Comparison of ENCODE assay signal across 16 cellular contexts in the genomic region with DNA sequence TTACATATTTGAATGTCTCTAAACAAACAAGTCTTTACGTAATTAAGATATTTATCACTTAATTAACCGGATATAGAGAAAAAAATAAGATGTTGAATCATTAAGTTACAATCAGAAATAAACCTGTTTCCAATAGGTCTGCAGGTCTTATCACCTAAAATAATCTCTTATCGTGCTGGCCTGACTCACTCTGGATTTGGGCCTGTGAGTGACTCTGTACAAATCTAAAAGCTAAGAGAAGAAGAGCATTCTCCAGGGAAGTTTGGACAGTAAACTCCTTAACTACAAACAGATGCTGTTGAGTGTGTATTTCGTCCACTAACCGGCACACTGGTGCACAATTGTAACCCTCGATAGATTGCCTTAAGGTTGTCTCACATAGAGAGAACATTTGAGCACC. TPM values are rescaled to one million over a fixed set of nuclear protein-coding genes. Genes with fewer than 3 reads are reported as not detected.
A peak's percentile ranks its signal among the peaks of the same experiment; 100 is the strongest.
DNase-seq lines count a peak whose midpoint lies in the region; TF ChIP-seq lines count a peak whose summit lies in the region.
"Had no signal": no experiment of that assay in that cellular context is flagged by ENCODE, and none has a peak within 500 bp of the region (broad histone marks: within the 10 kb centered on the region; RNA-seq: fewer than 3 reads in every experiment).

No MANE protein-coding gene starts in this region.

- no peak for TF ChIP-seq CTCF in AG09309 (IDR thresholded peaks at IDR 0.05; ENCODE audit: control insufficient read depth, insufficient read depth, low read depth, low read length, missing control alignments)
- TF ChIP-seq CTCF in adrenal gland (IDR thresholded peaks at IDR 0.05) = no peak
- TF ChIP-seq CTCF in osteoblast (IDR thresholded peaks at IDR 0.05; ENCODE audit: extremely low read depth, low read depth, low read length) = no peak

- H2AFZ ChIP-seq in osteoblast (ENCODE audit: low read length) = no peak overlapping the region

- no peak for TF ChIP-seq POLR2A in adrenal gland (IDR thresholded peaks at IDR 0.05)

- DNase-seq in AG09309 (ENCODE audit: low read depth) (peak; percentile 18), GM04503 (ENCODE audit: low read depth) (peak; percentile 37), adrenal gland (peak in 6 of 7 donors; percentile 32 to 65 (median 56)), iris pigment epithelial cell (ENCODE audit: low read depth) (peak; percentile 12), osteoblast (ENCODE audit: insufficient read length, low spot score, missing footprints) (no peak), activated gamma-delta T cell (lab: John Stamatoyannopoulos, UW) (no peak), NCI-H345 (lab: John Stamatoyannopoulos, UW) (no peak)
- DNase-seq: CD4-positive, alpha-beta memory T cell; DMS79; GOT3; NCI-H146; NCI-H2081 treated with DMSO at 0.1 percent for 48 hours; NCI-H524 had no signal

- intact Hi-C loops in adrenal gland (cut with DNase I) = no loop called here

- H3K27me3 ChIP-seq in adrenal gland (no peaks in the 10 kb centered on the region), osteoblast (ENCODE audit: insufficient read depth, low read length) (no peaks in the 10 kb centered on the region)

- H3K4me2 ChIP-seq in osteoblast (ENCODE audit: insufficient read depth, low read length) = no peak overlapping the region
- H3K4me2 ChIP-seq: A549, KMS-11 had no signal

- H3K9me3 ChIP-seq in adrenal gland (replicated peaks in 1 of 3) (no peaks in the 10 kb centered on the region), osteoblast (ENCODE audit: low read depth, low read length) (no peaks in the 10 kb centered on the region)
- H3K9me3 ChIP-seq: A549 had no signal

- H4K20me1 ChIP-seq in osteoblast (ENCODE audit: insufficient read depth, low read length) = no peaks in the 10 kb centered on the region

- H3K27ac ChIP-seq in adrenal gland (peak overlapping the region in 3 of 5 donors; percentile 8 to 67 (median 40)), osteoblast (ENCODE audit: low read depth, low read length) (no peak overlapping the region)
- H3K27ac ChIP-seq: A549, KMS-11 had no signal

- 25 to 47% (median 39%) methylated on average over 6 of the region's 6 CpGs for WGBS in adrenal gland, 4 donors

- H3K79me2 ChIP-seq in osteoblast (ENCODE audit: insufficient read depth, low read length) = no peaks in the 10 kb centered on the region

- H3K4me3 ChIP-seq in AG09309 (ENCODE audit: control insufficient read depth, low read depth, low read length) = no peak overlapping the region
- H3K4me3 ChIP-seq in adrenal gland = no peak overlapping the region
- no peak overlapping the region for H3K4me3 ChIP-seq in osteoblast (ENCODE audit: insufficient read depth, low read length)
- H3K4me3 ChIP-seq: A549 had no signal

- peaks cover 0 to 60% of the 10 kb centered on the region in 2 donors for H3K36me3 ChIP-seq in adrenal gland (replicated peaks in 1 of 2)
- H3K36me3 ChIP-seq in osteoblast (ENCODE audit: insufficient read depth, low read length) = peaks cover 38% of the 10 kb centered on the region

- H3K4me1 ChIP-seq in adrenal gland (replicated peaks in 1 of 2) (peaks cover 0 to 10% of the 10 kb centered on the region in 2 donors), osteoblast (ENCODE audit: insufficient read depth, low read length) (no peaks in the 10 kb centered on the region)
- H3K4me1 ChIP-seq: A549 had no signal

RNA-seq across cellular contexts. Expression of a gene that starts 25.3 kb away (rescaled TPM):
- total RNA-seq in adrenal gland = 10 to 100 TPM; 24.5 to 80.9 (median 55.4) TPM
- 10 to 100 TPM; 13.6 to 54.6 (median 16.1) TPM for polyA plus RNA-seq in adrenal gland
- total RNA-seq in osteoblast = 21.5 and 21.7 TPM in 2 replicates

RNA-seq across cellular contexts. Expression of a gene that starts 25.6 kb away (rescaled TPM):
- total RNA-seq in adrenal gland (10 to 100 TPM in 1 of 8 donors, 1 to 10 TPM in 7; 1.8 to 10.1 (median 5.2) TPM), osteoblast (5.1 and 8.3 TPM in 2 replicates)
- 10 to 100 TPM in 1 of 3 donors, 1 to 10 TPM in 2; 3.0 to 13.4 (median 6.2) TPM for polyA plus RNA-seq in adrenal gland

RNA-seq across cellular contexts. Expression of a gene that starts 35.4 kb away (rescaled TPM):
- total RNA-seq in adrenal gland (10 to 100 TPM; 36.2 to 58.3 (median 48.5) TPM), osteoblast (24.5 and 30.0 TPM in 2 replicates)
- polyA plus RNA-seq in adrenal gland = 10 to 100 TPM; 16.9 to 46.1 (median 17.5) TPM

RNA-seq across cellular contexts. Expression of a gene that starts 59.1 kb away (rescaled TPM):
- total RNA-seq in adrenal gland (10 to 100 TPM in 2 of 8 donors, 1 to 10 TPM in 4, not detected in 2; 3.9 to 14.0 (median 4.8) TPM), osteoblast (not detected in 2 replicates)
- 10 to 100 TPM in 1 of 3 donors, 1 to 10 TPM in 1, under 1 TPM in 1; 0.35 to 22.0 (median 8.8) TPM for polyA plus RNA-seq in adrenal gland
- total RNA-seq: M059J had no signal

Comparison
In these comparisons a context has a peak if more than half of its experiments do, and no peak if none do; other contexts are left out.
1. DNase-seq: peak in AG09309 (single experiment), GM04503 (single experiment), adrenal gland (6 of 7) and iris pigment epithelial cell (single experiment); none in osteoblast (single experiment), activated gamma-delta T cell (single experiment) and NCI-H345 (single experiment).